ENCODE assay signal across 1 cellular context in genomic region chr4:8214091-8214490, GRCh38.
TF ChIP-seq lines count a peak whose summit lies in the region.

No MANE protein-coding gene starts in this region.

TF ChIP-seq in H1, 55 proteins besides CTCF, POLR2A, EP300 and RAD21:
- TF ChIP-seq SP2 (IDR thresholded peaks at IDR 0.05; ENCODE audit: low read length): no peak
- no peak for TF ChIP-seq PHF8 (conservative IDR thresholded peaks at IDR 0.05; ENCODE audit: low read depth, low read length)
- no peak for TF ChIP-seq POLR2AphosphoS5 (IDR thresholded peaks at IDR 0.05; ENCODE audit: low read depth, low read length)
- no peak for TF ChIP-seq KDM5A (IDR thresholded peaks at IDR 0.05; ENCODE audit: low read length)
- TF ChIP-seq BCL11A (IDR thresholded peaks at IDR 0.05; ENCODE audit: low read depth in 2 of 2, low read length in 2 of 2): no peak
- TF ChIP-seq YY1 (IDR thresholded peaks at IDR 0.05; ENCODE audit: low read depth, low read length): no peak
- no peak for TF ChIP-seq BACH1 (IDR thresholded peaks at IDR 0.05; ENCODE audit: low read length)
- TF ChIP-seq NRF1 (IDR thresholded peaks at IDR 0.05; ENCODE audit: low read depth, low read length): no peak
- TF ChIP-seq SAP30 (IDR thresholded peaks at IDR 0.05; ENCODE audit: insufficient read depth, insufficient replicate concordance, low read length): no peak
- no peak for TF ChIP-seq TEAD4 (IDR thresholded peaks at IDR 0.05; ENCODE audit: low read depth, low read length)
- no peak for TF ChIP-seq GABPA (IDR thresholded peaks at IDR 0.05; ENCODE audit: borderline replicate concordance, insufficient read depth, low read length)
- TF ChIP-seq ATF3 (IDR thresholded peaks at IDR 0.05; ENCODE audit: insufficient read depth, low read depth, low read length): no peak
- no peak for TF ChIP-seq CHD2 (IDR thresholded peaks at IDR 0.05; ENCODE audit: low read length)
- TF ChIP-seq SIRT6 (IDR thresholded peaks at IDR 0.05; ENCODE audit: low read length): no peak
- TF ChIP-seq CBX5 (IDR thresholded peaks at IDR 0.05; ENCODE audit: low read depth, low read length): no peak
- TF ChIP-seq POU5F1 (IDR thresholded peaks at IDR 0.05; ENCODE audit: low read depth, low read length): no peak
- TF ChIP-seq CHD7 (IDR thresholded peaks at IDR 0.05; ENCODE audit: insufficient replicate concordance, low read length): no peak
